Comparison of ENCODE assay signal across 1 cellular context in genomic region chr15:74598126-74598842, GRCh38.
A peak's percentile ranks its signal among the peaks of the same experiment; 100 is the strongest.
TF ChIP-seq lines count a peak whose summit lies in the region.

No MANE protein-coding gene starts in this region.

TF ChIP-seq in HepG2, 621 proteins besides CTCF, POLR2A, EP300 and RAD21 (continued from another document):
- TF ChIP-seq TFE3 (CRISPR knock-in tag; IDR thresholded peaks at IDR 0.05) = peak; percentile 67; the same call in 1 of the 2 replicates
- peak; percentile 90; the same call in 1 of the 2 replicates for TF ChIP-seq KDM2A (CRISPR knock-in tag; IDR thresholded peaks at IDR 0.05; ENCODE audit: borderline replicate concordance, low read depth)
- peak; percentile 63 for TF ChIP-seq ZNF710 (CRISPR knock-in tag; IDR thresholded peaks at IDR 0.05; ENCODE audit: borderline replicate concordance)
- TF ChIP-seq KMT2B (CRISPR knock-in tag; IDR thresholded peaks at IDR 0.05) = 0 out of 2 replicates have a peak, but pooled peaks have one; percentile 57
- TF ChIP-seq YEATS4 (CRISPR knock-in tag; IDR thresholded peaks at IDR 0.05; ENCODE audit: borderline replicate concordance) = peak; percentile 49; the same call in 1 of the 2 replicates
- TF ChIP-seq TSC22D2 (CRISPR knock-in tag; IDR thresholded peaks at IDR 0.05; ENCODE audit: borderline replicate concordance) = peak; percentile 38; the same call in 1 of the 2 replicates
- no peak; the same call in 1 of the 2 replicates for TF ChIP-seq CREM (IDR thresholded peaks at IDR 0.05)
- TF ChIP-seq CREM (CRISPR knock-in tag; IDR thresholded peaks at IDR 0.05) = no peak
- no peak for TF ChIP-seq DBP (CRISPR knock-in tag; IDR thresholded peaks at IDR 0.05; ENCODE audit: not compliant biosample characterization)
- peak; percentile 82 for TF ChIP-seq NR2C2 (CRISPR knock-in tag; IDR thresholded peaks at IDR 0.05; ENCODE audit: borderline replicate concordance)
- peak; percentile 73 for TF ChIP-seq NR2F6 (IDR thresholded peaks at IDR 0.05)
- peak; percentile 81; the same call in 1 of the 2 replicates for TF ChIP-seq NR2F6 (CRISPR knock-in tag; IDR thresholded peaks at IDR 0.05)
- peak; percentile 32 for TF ChIP-seq YY1 (IDR thresholded peaks at IDR 0.05; ENCODE audit: insufficient read depth, insufficient replicate concordance, low read depth, low read length)
- TF ChIP-seq HOXA5 (CRISPR knock-in tag; IDR thresholded peaks at IDR 0.05) = peak; percentile 68; the same call in 1 of the 2 replicates
- no peak; the same call in 1 of the 2 replicates for TF ChIP-seq SP2 (CRISPR knock-in tag; IDR thresholded peaks at IDR 0.05)
- TF ChIP-seq CBX1 (IDR thresholded peaks at IDR 0.05; ENCODE audit: low read depth) = peak; percentile 41
- no peak for TF ChIP-seq THYN1 (CRISPR knock-in tag; IDR thresholded peaks at IDR 0.05; ENCODE audit: borderline replicate concordance, low read depth)
- no peak for TF ChIP-seq KIAA2018 (CRISPR knock-in tag; IDR thresholded peaks at IDR 0.05; ENCODE audit: borderline replicate concordance)
